Comparison of ENCODE assay signal across 21 cellular contexts in the genomic region with DNA sequence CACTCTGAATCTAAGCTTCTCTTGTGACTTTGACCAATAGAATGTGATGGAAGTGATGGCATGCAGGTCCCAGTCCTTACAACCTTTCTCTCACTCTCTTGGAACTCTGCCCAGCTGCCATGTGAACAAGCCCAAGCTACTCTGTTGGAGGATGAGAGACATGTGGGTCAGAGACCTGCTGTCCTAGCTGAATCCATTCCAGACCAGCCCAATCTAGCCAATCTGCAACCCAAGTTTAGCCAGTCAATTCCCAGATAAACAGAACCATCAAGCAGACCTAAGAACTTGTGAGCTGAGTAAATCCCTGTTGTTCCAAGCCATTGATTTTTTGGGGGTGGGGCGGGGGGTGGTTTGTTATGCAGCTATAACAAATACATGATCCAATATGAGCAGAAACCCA.
A peak's percentile ranks its signal among the peaks of the same experiment; 100 is the strongest.
DNase-seq lines count a peak whose midpoint lies in the region; ATAC-seq lines count a peak whose summit lies in the region.
"Had no signal": no experiment of that assay in that cellular context is flagged by ENCODE, and none has a peak within 500 bp of the region (broad histone marks: within the 10 kb centered on the region; RNA-seq: fewer than 3 reads in every experiment).

No MANE protein-coding gene starts in this region.

- in situ Hi-C loops in SK-MEL-5 (cut with HindIII; ENCODE audit: low pct_unique_long_range_greater_than_20kb, low sequenced_read_pairs): no loop called here
- in situ Hi-C loops in KBM-7 (cut with MboI; ENCODE audit: low pct_unique_long_range_greater_than_20kb, low sequenced_read_pairs): no loop called here

- H3K9me3 Mint-ChIP-seq in IgD-negative memory B cell: peaks cover 0 to 2% (median 0%) of the 10 kb centered on the region in 3 donors
- H3K9me3 Mint-ChIP-seq in activated T-cell treated with anti-CD3 and anti-CD28 coated beads, Interleukin-2, amount 50 U/mL, for 4 hours: no peaks in the 10 kb centered on the region
- H3K9me3 Mint-ChIP-seq: activated CD4-positive, alpha-beta T cell treated with anti-CD3 and anti-CD28 coated beads, Interleukin-2, amount 10 ng/mL, durations not matched to agents 7 days and 5 days; CD4-positive, alpha-beta T cell; central memory CD8-positive, alpha-beta T cell; stimulated activated memory B cell treated with anti-CD40 and anti-IgM and Interleukin-4, amounts not matched to agents 10 μg/mL and 1 μg/mL and 100 μg/mL, for 72 hours had no signal

- ATAC-seq in left lobe of liver: peak; percentile 78
- no peak for ATAC-seq in activated T-cell treated with anti-CD3 and anti-CD28 coated beads, Interleukin-2, amount 50 U/mL, for 4 hours

- peaks cover 4% of the 10 kb centered on the region for H3K27me3 Mint-ChIP-seq in IgD-negative memory B cell
- H3K27me3 Mint-ChIP-seq in activated T-cell treated with anti-CD3 and anti-CD28 coated beads, Interleukin-2, amount 50 U/mL, for 4 hours (ENCODE audit: low read depth): peaks cover 13% of the 10 kb centered on the region
- H3K27me3 Mint-ChIP-seq: stimulated activated memory B cell treated with anti-CD40 and anti-IgM and Interleukin-4, amounts not matched to agents 10 μg/mL and 1 μg/mL and 100 μg/mL, for 72 hours had no signal

- no peak overlapping the region for H3K4me3 Mint-ChIP-seq in IgD-negative memory B cell
- no peak overlapping the region for H3K4me3 Mint-ChIP-seq in activated T-cell treated with anti-CD3 and anti-CD28 coated beads, Interleukin-2, amount 50 U/mL, for 4 hours
- H3K4me3 Mint-ChIP-seq: activated CD4-positive, alpha-beta T cell treated with anti-CD3 and anti-CD28 coated beads, Interleukin-2, amount 10 ng/mL, durations not matched to agents 7 days and 5 days; CD4-positive, alpha-beta T cell; central memory CD8-positive, alpha-beta T cell; stimulated activated memory B cell treated with anti-CD40 and anti-IgM and Interleukin-4, amounts not matched to agents 10 μg/mL and 1 μg/mL and 100 μg/mL, for 72 hours had no signal

- DNase-seq in DMS 273 treated with DMSO at 0.1 percent for 48 hours (lab: John Stamatoyannopoulos, UW): peak; percentile 60
- DNase-seq in SK-MEL-5 (ENCODE audit: low read depth, low spot score): peak; percentile 36
- DNase-seq in left lobe of liver (ENCODE audit: low spot score): peak; percentile 66
- DNase-seq in KBM-7: no peak
- DNase-seq in activated T-cell treated with anti-CD3 and anti-CD28 coated beads, Interleukin-2, amount 50 U/mL, for 4 hours: no peak
- DNase-seq in GM19240 (ENCODE audit: insufficient read length, low spot score): no peak
- no peak for DNase-seq in activated effector memory CD4-positive, alpha-beta T cell treated with anti-CD3 and anti-CD28 coated beads, Interleukin-2, amount 50 U/mL, for 16 hours
- DNase-seq: activated CD4-positive, alpha-beta T cell treated with anti-CD3 and anti-CD28 coated beads, Interleukin-2, amount 10 ng/mL, durations not matched to agents 7 days and 5 days; activated CD8-positive, alpha-beta memory T cell treated with anti-CD3 and anti-CD28 coated beads, Interleukin-2, amount 50 U/mL, for 4 hours; activated gamma-delta T cell treated with Interleukin-2 at 50 U/mL for 16 hours; CD4-positive, alpha-beta T cell; DMS53; effector memory CD4-positive, alpha-beta T cell; esophagus squamous epithelium; Kasumi-1; NCI-H1436; ovary; SW 1271 had no signal

- peak overlapping the region in 2 of 3 donors; percentile 25 to 55 for H3K27ac Mint-ChIP-seq in IgD-negative memory B cell
- H3K27ac Mint-ChIP-seq: activated CD4-positive, alpha-beta T cell treated with anti-CD3 and anti-CD28 coated beads, Interleukin-2, amount 10 ng/mL, durations not matched to agents 7 days and 5 days; CD4-positive, alpha-beta T cell; stimulated activated memory B cell treated with anti-CD40 and anti-IgM and Interleukin-4, amounts not matched to agents 10 μg/mL and 1 μg/mL and 100 μg/mL, for 72 hours had no signal

- peaks cover 5 to 7% (median 6%) of the 10 kb centered on the region in 3 donors for H3K4me1 Mint-ChIP-seq in IgD-negative memory B cell
- peaks cover 2% of the 10 kb centered on the region for H3K4me1 Mint-ChIP-seq in activated T-cell treated with anti-CD3 and anti-CD28 coated beads, Interleukin-2, amount 50 U/mL, for 4 hours (ENCODE audit: low read depth)
- H3K4me1 Mint-ChIP-seq: central memory CD8-positive, alpha-beta T cell had no signal

- H3K36me3 Mint-ChIP-seq in IgD-negative memory B cell: peaks cover 9% of the 10 kb centered on the region
- H3K36me3 Mint-ChIP-seq in activated T-cell treated with anti-CD3 and anti-CD28 coated beads, Interleukin-2, amount 50 U/mL, for 4 hours (ENCODE audit: insufficient read depth): peaks cover 2% of the 10 kb centered on the region

Comparison
In these comparisons a context has a peak if more than half of its experiments do, and no peak if none do; other contexts are left out.
1. DNase-seq: peak in DMS 273 treated with DMSO at 0.1 percent for 48 hours (single experiment), SK-MEL-5 (single experiment) and left lobe of liver (single experiment); none in KBM-7 (single experiment), activated T-cell treated with anti-CD3 and anti-CD28 coated beads, Interleukin-2, amount 50 U/mL, for 4 hours (single experiment), GM19240 (single experiment) and activated effector memory CD4-positive, alpha-beta T cell treated with anti-CD3 and anti-CD28 coated beads, Interleukin-2, amount 50 U/mL, for 16 hours (single experiment).